Comparison of ENCODE assay signal across 1 cellular context in the genomic region with DNA sequence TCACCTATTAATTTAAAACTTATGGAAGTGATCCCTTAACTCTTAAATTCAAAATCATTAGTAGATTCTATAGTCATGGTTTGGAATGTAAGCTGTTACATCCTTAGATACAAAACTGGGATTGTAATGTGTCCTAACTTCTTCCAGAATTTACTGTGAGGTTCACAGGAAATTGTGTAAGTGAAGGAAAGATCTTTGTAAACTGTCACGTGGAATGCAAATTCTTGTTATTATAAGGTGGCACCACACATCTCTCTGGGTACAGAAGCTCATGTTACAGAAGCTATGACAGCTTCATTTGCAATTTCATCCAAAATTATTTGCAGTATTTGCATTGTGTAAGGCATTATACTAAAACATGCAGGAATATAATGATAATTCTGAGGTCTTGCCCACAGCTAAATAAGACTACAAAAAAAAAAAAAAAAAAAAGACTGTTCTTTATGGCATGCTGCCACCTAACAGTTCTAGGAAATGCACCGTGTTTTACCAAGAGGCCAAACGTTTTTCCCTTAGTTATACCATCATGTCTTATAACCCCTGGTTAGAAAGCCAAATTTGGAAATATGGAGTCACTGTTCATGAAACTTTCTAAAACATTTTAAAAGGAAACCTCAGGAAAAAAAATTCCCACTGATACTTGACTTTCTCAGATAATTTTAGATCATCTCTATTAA.
TF ChIP-seq lines count a peak whose summit lies in the region.

No MANE protein-coding gene starts in this region.

TF ChIP-seq in IMR-90, 13 proteins besides CTCF, POLR2A, EP300 and RAD21:
- TF ChIP-seq NFE2L2 (IDR thresholded peaks at IDR 0.05; ENCODE audit: low read depth, low read length) (no peak), BHLHE40 (IDR thresholded peaks at IDR 0.05; ENCODE audit: low read depth, low read length) (peak; percentile 25; the same call in 1 of the 2 replicates)
TF ChIP-seq in IMR-90: peak in this region for 1.
